19 cellular contexts compared by ENCODE assay signal in genomic region chr3:22585504-22585903, GRCh38.
DNase-seq lines count a peak whose midpoint lies in the region; ATAC-seq, FAIRE-seq and TF ChIP-seq lines count a peak whose summit lies in the region.
"Had no signal": no experiment of that assay in that cellular context is flagged by ENCODE, and none has a peak within 500 bp of the region (broad histone marks: within the 10 kb centered on the region; RNA-seq: fewer than 3 reads in every experiment).

No MANE protein-coding gene starts in this region.

- no peaks in the 10 kb centered on the region for H3K27me3 ChIP-seq in breast epithelium

- no TSS peak for BruUV-seq in MCF 10A (replicated peaks; lab: Mats Ljungman, UMichigan)

- no peak overlapping the region for H3K4me3 ChIP-seq in breast epithelium

- no peak overlapping the region for H3K27ac Mint-ChIP-seq in MCF 10A (ENCODE audit: low read depth, unreplicated experiment)
- H3K27ac Mint-ChIP-seq in T-helper 17 cell: no peak overlapping the region
- H3K27ac Mint-ChIP-seq: IgD-negative memory B cell; naive B cell; stimulated activated naive B cell treated with anti-CD40 and anti-IgM and Interleukin-4, amounts not matched to agents 10 μg/mL and 1 μg/mL and 100 μg/mL, for 72 hours had no signal

- no peak for TF ChIP-seq POLR2A in breast epithelium (IDR thresholded peaks at IDR 0.05)
- TF ChIP-seq POLR2A in erythroblast (IDR thresholded peaks at IDR 0.05; ENCODE audit: low read length): peak; percentile 32

- CTCF ChIA-PET in MCF 10A (lab: Yijun Ruan, JAX): interaction anchor here (0.8 to 1.1 kb wide), 2 partner anchors 144 to 300 kb away, joined by 3 read pairs; no protein-coding TSS in a partner anchor

- POLR2A ChIA-PET in MCF 10A (lab: Yijun Ruan, JAX): interaction anchor here (0.6 kb wide), 2 partner anchors 12 to 148 kb away, joined by 3 read pairs; no protein-coding TSS in a partner anchor

- H3K4me1 ChIP-seq in breast epithelium: no peaks in the 10 kb centered on the region

- no peaks in the 10 kb centered on the region for H3K27me3 Mint-ChIP-seq in MCF 10A (ENCODE audit: insufficient read depth, unreplicated experiment)
- no peaks in the 10 kb centered on the region for H3K27me3 Mint-ChIP-seq in T-helper 17 cell
- H3K27me3 Mint-ChIP-seq: central memory CD8-positive, alpha-beta T cell; IgD-negative memory B cell had no signal

- no peaks in the 10 kb centered on the region for H3K9me3 Mint-ChIP-seq in MCF 10A (ENCODE audit: unreplicated experiment)

- peak; percentile 75 for DNase-seq in MCF 10A (ENCODE audit: unreplicated experiment)
- no peak for DNase-seq in breast epithelium (ENCODE audit: low spot score in 2 of 2)
- DNase-seq in RPMI7951 (ENCODE audit: low read depth): peak; percentile 58
- DNase-seq in erythroblast (lab: John Stamatoyannopoulos, UW): peak; percentile 67 to 88
- DNase-seq in urothelium cell line (ENCODE audit: low spot score): peak; percentile 26
- DNase-seq in HuH-7.5 (ENCODE audit: low spot score): no peak
- no peak for DNase-seq in T-helper 17 cell
- DNase-seq: activated CD4-positive, alpha-beta T cell treated with anti-CD3 and anti-CD28 coated beads, Interleukin-2, amount 50 U/mL, for 4 hours; activated naive CD4-positive, alpha-beta T cell treated with Interleukin-2 at 50 U/mL for 16 hours; DMS53; kidney; naive B cell; NCI-H187; retina; stimulated activated CD4-positive, alpha-beta T cell treated with anti-CD3 and anti-CD28 coated beads, Interleukin-4, amount 100 ng/mL, for 24 hours; stimulated activated naive B cell treated with anti-CD40 and anti-IgM and Interleukin-4, amounts not matched to agents 10 μg/mL and 1 μg/mL and 100 μg/mL, for 72 hours had no signal

- H3K36me3 ChIP-seq in breast epithelium: no peaks in the 10 kb centered on the region

- intact Hi-C loops in MCF 10A (cut with micrococcal nuclease) (no loop called here), breast epithelium (cut with DNase I; ENCODE audit: low total_unique reads) (no loop called here)

- FAIRE-seq in urothelium cell line (lab: Jason Lieb, UNC): no peak
- FAIRE-seq: kidney had no signal

- H3K4me3 Mint-ChIP-seq in MCF 10A (ENCODE audit: unreplicated experiment) (no peak overlapping the region), T-helper 17 cell (no peak overlapping the region)
- H3K4me3 Mint-ChIP-seq: central memory CD8-positive, alpha-beta T cell; IgD-negative memory B cell; naive B cell; stimulated activated naive B cell treated with anti-CD40 and anti-IgM and Interleukin-4, amounts not matched to agents 10 μg/mL and 1 μg/mL and 100 μg/mL, for 72 hours had no signal

- no peaks in the 10 kb centered on the region for H3K9me3 ChIP-seq in breast epithelium
- no peaks in the 10 kb centered on the region for H3K9me3 ChIP-seq in T-helper 17 cell (ENCODE audit: control insufficient read depth, low read length, poor library complexity, severe bottlenecking)

- TF ChIP-seq CTCF in MCF 10A (IDR thresholded peaks at IDR 0.05; ENCODE audit: unreplicated experiment) (no peak), breast epithelium (IDR thresholded peaks at IDR 0.05) (no peak)

- ATAC-seq in GM21529 (IDR thresholded peaks at IDR 0.05; ENCODE audit: unreplicated experiment): no peak
- ATAC-seq in T-helper 17 cell: no peak
- ATAC-seq: stimulated activated naive B cell treated with anti-CD40 and anti-IgM and Interleukin-4, amounts not matched to agents 10 μg/mL and 1 μg/mL and 100 μg/mL, for 72 hours had no signal

- H3K27ac ChIP-seq in breast epithelium: no peak overlapping the region

- H3K4me1 Mint-ChIP-seq in MCF 10A (ENCODE audit: insufficient read depth, unreplicated experiment) (peaks cover 14% of the 10 kb centered on the region), T-helper 17 cell (no peaks in the 10 kb centered on the region)
- H3K4me1 Mint-ChIP-seq: central memory CD8-positive, alpha-beta T cell; IgD-negative memory B cell; naive B cell; stimulated activated naive B cell treated with anti-CD40 and anti-IgM and Interleukin-4, amounts not matched to agents 10 μg/mL and 1 μg/mL and 100 μg/mL, for 72 hours had no signal

- H3K36me3 Mint-ChIP-seq in MCF 10A (ENCODE audit: insufficient read depth, unreplicated experiment) (no peaks in the 10 kb centered on the region), T-helper 17 cell (ENCODE audit: low read depth) (no peaks in the 10 kb centered on the region)
- H3K36me3 Mint-ChIP-seq: IgD-negative memory B cell; naive B cell; stimulated activated naive B cell treated with anti-CD40 and anti-IgM and Interleukin-4, amounts not matched to agents 10 μg/mL and 1 μg/mL and 100 μg/mL, for 72 hours had no signal

Comparison
In these comparisons a context has a peak if more than half of its experiments do, and no peak if none do; other contexts are left out.
1. DNase-seq: peak in MCF 10A (single experiment), RPMI7951 (single experiment), erythroblast (2 of 2) and urothelium cell line (single experiment); none in breast epithelium (0 of 2), HuH-7.5 (single experiment) and T-helper 17 cell (0 of 3).